ENCODE assay signal across 8 cellular contexts in the genomic region with DNA sequence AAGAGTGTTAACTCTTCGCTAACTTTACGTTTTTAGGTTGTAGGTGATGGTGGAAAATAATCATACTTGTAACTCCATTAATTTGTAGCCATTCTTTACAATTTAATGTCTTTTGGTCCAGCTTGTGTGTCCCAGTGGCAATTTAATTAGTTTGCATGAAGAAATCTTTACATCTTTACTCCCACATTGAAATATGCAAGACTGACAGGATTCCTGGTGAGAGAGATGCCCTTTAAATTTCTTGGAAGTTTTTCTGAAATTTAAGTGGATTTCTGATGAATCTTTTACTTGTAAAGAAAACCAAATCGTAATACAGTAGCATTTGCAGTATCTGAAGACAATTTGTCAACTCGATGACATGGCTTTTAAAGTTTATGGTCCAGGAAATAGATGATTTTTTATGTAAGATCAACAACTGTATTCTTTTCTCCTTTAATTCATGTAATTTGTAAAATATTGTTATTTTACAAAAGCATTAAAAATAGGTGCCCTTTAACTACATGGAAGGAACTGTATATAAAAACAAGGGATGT. TPM values are rescaled to one million over a fixed set of nuclear protein-coding genes. Genes with fewer than 3 reads are reported as not detected.
DNase-seq lines count a peak whose midpoint lies in the region; ATAC-seq and TF ChIP-seq lines count a peak whose summit lies in the region.

No MANE protein-coding gene starts in this region.

- H3K4me1 ChIP-seq in OCI-LY1 (ENCODE audit: insufficient read depth, low read length, severe bottlenecking), result peaks cover 54% of the 10 kb centered on the region
- H3K4me1 ChIP-seq in ectodermal cell (ENCODE audit: control insufficient read depth, insufficient read depth, low read length), result peaks cover 25% of the 10 kb centered on the region

- H3K9me3 Mint-ChIP-seq in CD4-positive, alpha-beta T cell, result no peaks in the 10 kb centered on the region
- no peaks in the 10 kb centered on the region for H3K9me3 Mint-ChIP-seq in neural crest cell

- H3K4me2 ChIP-seq in OCI-LY1 (ENCODE audit: low read length), result peak overlapping the region; percentile 75

- CTCF ChIA-PET in CD4-positive, alpha-beta T cell (lab: Charles Lee), result no interaction called here

- no peak for DNase-seq in CD4-positive, alpha-beta T cell
- DNase-seq in neural crest cell (ENCODE audit: low read depth, low spot score), result no peak
- DNase-seq in NCI-H524 treated with DMSO at 0.1 percent for 48 hours (lab: John Stamatoyannopoulos, UW), result no peak
- DNase-seq in OCI-M2 (lab: John Stamatoyannopoulos, UW; ENCODE audit: unreplicated experiment), result no peak
- no peak for DNase-seq in NCI-H1436 treated with DMSO at 0.1 percent for 48 hours (lab: John Stamatoyannopoulos, UW)

- no peaks in the 10 kb centered on the region for H3K27me3 ChIP-seq in CD4-positive, alpha-beta T cell (ENCODE audit: control insufficient read depth, insufficient read depth, low read length)
- H3K27me3 ChIP-seq in OCI-LY1 (ENCODE audit: insufficient read depth, low read length), result no peaks in the 10 kb centered on the region
- peaks cover 10% of the 10 kb centered on the region for H3K27me3 ChIP-seq in ectodermal cell (ENCODE audit: control insufficient read depth, insufficient read depth, low read length, poor library complexity, severe bottlenecking)

- TF ChIP-seq CTCF in CD4-positive, alpha-beta T cell (IDR thresholded peaks at IDR 0.05), result no peak
- no peak for TF ChIP-seq CTCF in OCI-LY1 (IDR thresholded peaks at IDR 0.05; ENCODE audit: low read length)
- TF ChIP-seq CTCF in neural crest cell (conservative IDR thresholded peaks at IDR 0.05), result no peak

- intact Hi-C loops in CD4-positive, alpha-beta T cell (cut with DNase I, micrococcal nuclease), result loop anchor here (5.0 to 10.0 kb wide), 8 partner anchors 64 to 704 kb away; partner anchors contain the start of genes PIGN (in 2 of the 2), RELCH (in 2 of the 2), KDSR (in 1 of the 2) and VPS4B (in 1 of the 2)

- no peaks in the 10 kb centered on the region for H3K27me3 Mint-ChIP-seq in CD4-positive, alpha-beta T cell
- no peaks in the 10 kb centered on the region for H3K27me3 Mint-ChIP-seq in neural crest cell (ENCODE audit: low read depth)

- H3K4me1 Mint-ChIP-seq in CD4-positive, alpha-beta T cell (ENCODE audit: low read depth), result peaks cover 30% of the 10 kb centered on the region
- peaks cover 73% of the 10 kb centered on the region for H3K4me1 Mint-ChIP-seq in neural crest cell

- H3K9me3 ChIP-seq in CD4-positive, alpha-beta T cell (ENCODE audit: control insufficient read depth, low read length), result no peaks in the 10 kb centered on the region
- H3K9me3 ChIP-seq in OCI-LY1 (ENCODE audit: low read length), result no peaks in the 10 kb centered on the region
- H3K9me3 ChIP-seq in ectodermal cell (ENCODE audit: control insufficient read depth, low read length), result no peaks in the 10 kb centered on the region

- peaks cover 5% of the 10 kb centered on the region for H3K36me3 Mint-ChIP-seq in CD4-positive, alpha-beta T cell (ENCODE audit: low read depth)
- no peaks in the 10 kb centered on the region for H3K36me3 Mint-ChIP-seq in neural crest cell (ENCODE audit: low read depth)

- peak overlapping the region; percentile 42; the same call in 1 of the 2 replicates for H3K9ac ChIP-seq in OCI-LY1 (ENCODE audit: low read length)

- ATAC-seq in CD4-positive, alpha-beta T cell (ENCODE audit: poor library complexity), result no peak
- ATAC-seq in GM19455 (IDR thresholded peaks at IDR 0.05; ENCODE audit: unreplicated experiment), result no peak

- H3K4me3 Mint-ChIP-seq in CD4-positive, alpha-beta T cell, result peak overlapping the region; percentile 91
- peak overlapping the region; percentile 90 for H3K4me3 Mint-ChIP-seq in neural crest cell

- H4K20me1 ChIP-seq in OCI-LY1 (ENCODE audit: insufficient read depth, low read length), result no peaks in the 10 kb centered on the region

- peaks cover 13% of the 10 kb centered on the region for H3K79me2 ChIP-seq in OCI-LY1 (ENCODE audit: insufficient read depth, low read length)

- H3K4me3 ChIP-seq in OCI-LY1 (ENCODE audit: low read depth, low read length, poor library complexity, severe bottlenecking) (peak overlapping the region; percentile 62), ectodermal cell (ENCODE audit: insufficient read depth, low read depth, low read length) (peak overlapping the region; percentile 73)

- no peaks in the 10 kb centered on the region for H3K36me3 ChIP-seq in OCI-LY1 (ENCODE audit: insufficient read depth, low read length)
- H3K36me3 ChIP-seq in ectodermal cell (ENCODE audit: control insufficient read depth, insufficient read depth, low read length), result no peaks in the 10 kb centered on the region

- H3K9me2 ChIP-seq in OCI-LY1 (ENCODE audit: low read depth, low read length), result no peaks in the 10 kb centered on the region

- H3F3A ChIP-seq in OCI-LY1 (ENCODE audit: insufficient read depth, low read length), result no peaks in the 10 kb centered on the region

- H3K27ac ChIP-seq in CD4-positive, alpha-beta T cell (ENCODE audit: low read depth, low read length), result no peak overlapping the region
- no peak overlapping the region for H3K27ac ChIP-seq in OCI-LY1 (ENCODE audit: low read depth, low read length, poor library complexity, severe bottlenecking)
- H3K27ac ChIP-seq in ectodermal cell (ENCODE audit: insufficient read depth, low read depth, low read length, poor library complexity, severe bottlenecking), result no peak overlapping the region

- no peak overlapping the region for H2AFZ ChIP-seq in OCI-LY1 (ENCODE audit: low read length)

- 50 to 52% methylated on average over 1 to 2 of the region's 4 CpGs for WGBS in ectodermal cell, 2 experiments

- POLR2A ChIA-PET in CD4-positive, alpha-beta T cell (lab: Charles Lee), result no interaction called here

- H3K27ac Mint-ChIP-seq in CD4-positive, alpha-beta T cell, result peak overlapping the region; percentile 76
- H3K27ac Mint-ChIP-seq in neural crest cell (ENCODE audit: unreplicated experiment), result no peak overlapping the region

RNA-seq across cellular contexts. Expression of gene PHLPP1, which starts 3.0 kb away (rescaled TPM):
- 1 to 10 TPM; 6.8 to 7.1 TPM for total RNA-seq in CD4-positive, alpha-beta T cell
- 19.5 TPM for polyA plus RNA-seq in ectodermal cell (2013, experiment 1 of 4)
- 17.7 TPM for polyA plus RNA-seq in ectodermal cell (2013, experiment 2 of 4)
- 13.2 TPM for polyA plus RNA-seq in ectodermal cell (2013, experiment 3 of 4)
- 14.7 TPM for polyA plus RNA-seq in ectodermal cell (2013, experiment 4 of 4)
- 27.5 and 29.6 TPM in 2 replicates for total RNA-seq in neural crest cell
